Comparison of ENCODE assay signal across 26 cellular contexts in genomic region chr16:5188318-5189025, GRCh38.
"Had no signal": no experiment of that assay in that cellular context is flagged by ENCODE, and none has a peak within 500 bp of the region (broad histone marks: within the 10 kb centered on the region; RNA-seq: fewer than 3 reads in every experiment).

No MANE protein-coding gene starts in this region.

- H3K27me3 Mint-ChIP-seq: stimulated activated naive CD8-positive, alpha-beta T cell treated with anti-CD3 and anti-CD28 coated beads, Interleukin-15, Interleukin-2, amounts not matched to agents 100 ng/mL and 50 ng/mL, for 24 hours had no signal

- H3K9me3 Mint-ChIP-seq: activated naive CD4-positive, alpha-beta T cell treated with anti-CD3 and anti-CD28 coated beads, Interleukin-2, amount 50 U/mL, for 72 hours; activated T-cell treated with anti-CD3 and anti-CD28 coated beads, Interleukin-2, amount 50 U/mL, for 24 hours; activated T-helper 17 cell treated with anti-CD3 and anti-CD28 coated beads, Interleukin-2, amount 50 U/mL, for 72 hours; immature natural killer cell; natural killer cell treated with Interleukin-12 subunit alpha and Interleukin-12 subunit beta and Interleukin-15 and Interleukin-18, amount 100 ng/mL, for 72 hours; stimulated activated naive CD8-positive, alpha-beta T cell treated with anti-CD3 and anti-CD28 coated beads, Interleukin-15, Interleukin-2, amounts not matched to agents 100 ng/mL and 50 ng/mL, for 24 hours had no signal

- H3K27ac Mint-ChIP-seq: activated naive CD4-positive, alpha-beta T cell treated with anti-CD3 and anti-CD28 coated beads, Interleukin-2, amount 50 U/mL, for 72 hours; activated T-cell treated with anti-CD3 and anti-CD28 coated beads, Interleukin-2, amount 50 U/mL, for 24 hours; activated T-helper 17 cell treated with anti-CD3 and anti-CD28 coated beads, Interleukin-2, amount 50 U/mL, for 72 hours; immature natural killer cell; natural killer cell treated with Interleukin-12 subunit alpha and Interleukin-12 subunit beta and Interleukin-15 and Interleukin-18, amount 100 ng/mL, for 72 hours; stimulated activated naive CD8-positive, alpha-beta T cell treated with anti-CD3 and anti-CD28 coated beads, Interleukin-15, Interleukin-2, amounts not matched to agents 100 ng/mL and 50 ng/mL, for 24 hours had no signal

- H3K27me3 ChIP-seq: brain microvascular endothelial cell, gastroesophageal sphincter, neutrophil, ovary, right atrium auricular region, tibial artery, vagina had no signal

- ATAC-seq: activated naive CD4-positive, alpha-beta T cell treated with anti-CD3 and anti-CD28 coated beads, Interleukin-2, amount 50 U/mL, for 72 hours; activated T-helper 17 cell treated with anti-CD3 and anti-CD28 coated beads, Interleukin-2, amount 50 U/mL, for 72 hours; gastroesophageal sphincter; left lobe of liver; natural killer cell treated with Interleukin-12 subunit alpha and Interleukin-12 subunit beta and Interleukin-15 and Interleukin-18, amount 100 ng/mL, for 72 hours; psoas muscle had no signal

- H3K4me3 ChIP-seq: coronary artery, esophagus squamous epithelium, gastroesophageal sphincter, ovary, psoas muscle, right atrium auricular region, tibial artery, vagina had no signal

- H3K4me1 ChIP-seq: esophagus squamous epithelium, gastroesophageal sphincter, psoas muscle, right atrium auricular region, tibial artery, vagina had no signal

- H3K4me3 Mint-ChIP-seq: activated T-cell treated with anti-CD3 and anti-CD28 coated beads, Interleukin-2, amount 50 U/mL, for 24 hours; activated T-helper 17 cell treated with anti-CD3 and anti-CD28 coated beads, Interleukin-2, amount 50 U/mL, for 72 hours; immature natural killer cell; natural killer cell treated with Interleukin-12 subunit alpha and Interleukin-12 subunit beta and Interleukin-15 and Interleukin-18, amount 100 ng/mL, for 72 hours; stimulated activated naive CD8-positive, alpha-beta T cell treated with anti-CD3 and anti-CD28 coated beads, Interleukin-15, Interleukin-2, amounts not matched to agents 100 ng/mL and 50 ng/mL, for 24 hours had no signal

- DNase-seq: activated CD4-positive, alpha-beta T cell treated with anti-CD3 and anti-CD28 coated beads, Interleukin-2, amount 50 U/mL, for 4 hours; activated CD8-positive, alpha-beta memory T cell treated with anti-CD3 and anti-CD28 coated beads for 24 hours; activated CD8-positive, alpha-beta memory T cell treated with anti-CD3 and anti-CD28 coated beads, Interleukin-2, amount 50 U/mL, for 4 hours; activated T-cell treated with anti-CD3 and anti-CD28 coated beads, Interleukin-2, amount 50 U/mL, for 24 hours; aorta; brain microvascular endothelial cell; esophagus squamous epithelium; head of caudate nucleus; immature natural killer cell; midbrain; ovary; psoas muscle; stimulated activated CD4-positive, alpha-beta T cell treated with anti-CD3 and anti-CD28 coated beads, Interleukin-4, amount 100 ng/mL, for 24 hours; T-helper 1 cell; T-helper 9 cell; tibial artery had no signal

- H3K4me1 Mint-ChIP-seq: activated T-helper 17 cell treated with anti-CD3 and anti-CD28 coated beads, Interleukin-2, amount 50 U/mL, for 72 hours; immature natural killer cell had no signal

- H3K27ac ChIP-seq: brain microvascular endothelial cell, coronary artery, esophagus squamous epithelium, gastroesophageal sphincter, neutrophil, ovary, psoas muscle, right atrium auricular region, tibial artery, vagina had no signal

- H3K36me3 ChIP-seq: brain microvascular endothelial cell, esophagus squamous epithelium, gastroesophageal sphincter, neutrophil, ovary, right atrium auricular region, tibial artery, vagina had no signal

- H3K9me3 ChIP-seq: esophagus squamous epithelium, gastroesophageal sphincter, neutrophil, ovary, psoas muscle, right atrium auricular region, tibial artery, vagina had no signal

- H3K36me3 Mint-ChIP-seq: activated naive CD4-positive, alpha-beta T cell treated with anti-CD3 and anti-CD28 coated beads, Interleukin-2, amount 50 U/mL, for 72 hours; immature natural killer cell; natural killer cell treated with Interleukin-12 subunit alpha and Interleukin-12 subunit beta and Interleukin-15 and Interleukin-18, amount 100 ng/mL, for 72 hours had no signal
